In the genomic region with DNA sequence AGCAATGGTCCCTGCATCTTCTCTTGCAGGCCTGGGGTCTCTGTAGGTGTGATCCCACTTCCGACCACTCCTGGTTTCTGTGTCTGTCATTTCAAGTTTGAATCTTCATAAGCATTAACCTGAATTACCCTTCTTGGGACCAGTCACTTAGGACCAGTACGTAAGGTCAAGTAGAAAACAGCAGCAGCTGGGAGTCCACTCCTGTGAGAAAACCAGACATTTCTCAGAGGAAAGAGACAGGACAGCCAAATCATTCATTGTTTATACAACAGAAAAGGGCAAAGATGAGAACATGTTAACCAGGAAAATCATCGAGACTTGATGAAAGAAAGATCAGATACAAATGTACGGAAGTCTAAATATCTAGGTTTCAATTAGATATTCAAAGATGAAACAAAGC, we compare ENCODE assay signal across 1 cellular context.
TF ChIP-seq lines count a peak whose summit lies in the region.

No MANE protein-coding gene starts in this region.

TF ChIP-seq in endothelial cell of umbilical vein, 7 proteins besides CTCF, POLR2A, EP300 and RAD21:
- no peak for TF ChIP-seq JUN (IDR thresholded peaks at IDR 0.05; ENCODE audit: borderline replicate concordance, insufficient read depth, insufficient read length, low read depth)
- no peak for TF ChIP-seq POLR2AphosphoS5 (IDR thresholded peaks at IDR 0.05; ENCODE audit: insufficient read depth, low read depth, low read length)
- TF ChIP-seq GATA2 (IDR thresholded peaks at IDR 0.05; ENCODE audit: insufficient read depth, insufficient read length, low read depth, low read length): peak; percentile 17
TF ChIP-seq in endothelial cell of umbilical vein: peak in this region for 1.
